ENCODE assay signal across 13 cellular contexts in the genomic region with DNA sequence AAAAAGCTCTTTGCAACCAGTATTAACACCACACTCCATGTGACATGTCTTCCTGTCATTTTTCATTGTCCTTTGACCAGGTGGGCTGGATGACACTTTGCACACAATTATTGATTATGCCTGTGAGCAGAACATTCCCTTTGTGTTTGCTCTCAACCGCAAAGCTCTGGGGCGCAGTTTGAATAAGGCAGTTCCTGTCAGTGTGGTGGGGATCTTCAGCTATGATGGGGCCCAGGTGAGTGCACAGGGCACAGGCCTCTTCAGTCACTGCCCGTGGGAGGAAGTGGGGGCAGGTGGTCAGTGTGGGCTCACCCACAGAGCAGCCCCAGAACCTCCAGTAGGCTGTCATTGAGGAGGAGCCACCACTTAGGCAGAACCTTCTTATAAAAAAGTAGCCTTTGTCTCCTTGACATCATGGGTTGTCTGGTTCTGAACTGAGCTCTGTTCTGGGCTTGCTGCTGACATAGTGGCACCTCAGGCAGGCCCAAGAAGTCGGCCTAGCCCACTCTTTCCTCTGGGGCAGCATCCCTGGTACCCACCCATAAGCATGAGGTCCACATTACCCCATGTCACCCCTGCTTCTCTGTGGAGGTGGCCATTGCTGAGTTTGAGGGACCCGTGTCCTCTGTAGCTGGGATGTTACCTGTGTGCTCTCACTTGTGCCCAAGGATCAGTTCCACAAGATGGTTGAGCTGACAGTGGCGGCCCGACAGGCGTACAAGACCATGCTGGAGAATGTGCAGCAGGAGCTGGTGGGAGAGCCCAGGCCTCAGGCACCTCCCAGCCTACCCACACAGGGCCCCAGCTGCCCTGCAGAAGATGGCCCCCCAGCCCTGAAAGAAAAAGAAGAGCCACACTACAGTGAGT. TPM values are rescaled to one million over a fixed set of nuclear protein-coding genes. Genes with fewer than 3 reads are reported as not detected.
A peak's percentile ranks its signal among the peaks of the same experiment; 100 is the strongest.
DNase-seq lines count a peak whose midpoint lies in the region; ATAC-seq, FAIRE-seq and TF ChIP-seq lines count a peak whose summit lies in the region.
"Had no signal": no experiment of that assay in that cellular context is flagged by ENCODE, and none has a peak within 500 bp of the region (broad histone marks: within the 10 kb centered on the region; RNA-seq: fewer than 3 reads in every experiment).

No MANE protein-coding gene starts in this region.

- TF ChIP-seq EP300 in HepG2 (IDR thresholded peaks at IDR 0.05; ENCODE audit: low read depth in 2 of 2, low read length in 2 of 2) (peak; percentile 41 to 92; a peak in 2 of 4 replicates), HepG2 (CRISPR knock-in tag; IDR thresholded peaks at IDR 0.05; ENCODE audit: borderline replicate concordance) (peak; percentile 86)

- TF ChIP-seq CTCF in HepG2 (CRISPR knock-in tag; IDR thresholded peaks at IDR 0.05) (peak; percentile 39), GM10248 (IDR thresholded peaks at IDR 0.05; ENCODE audit: control extremely low read depth, extremely low read depth, low read depth, missing control alignments) (no peak)

- 47% methylated on average over 6 of the region's 8 CpGs for WGBS in HepG2 (ENCODE audit: low lambda C conversion rate)

- H3K4me3 ChIP-seq in HepG2 (replicated peaks in 1 of 3; ENCODE audit: insufficient read depth in 1 of 3, low read depth in 2 of 3, low read length in 3 of 3): no peak overlapping the region
- H3K4me3 ChIP-seq: SJCRH30, tibial nerve had no signal

- no peaks in the 10 kb centered on the region for H3K79me2 ChIP-seq in HepG2 (ENCODE audit: insufficient read depth, low read length)

- CTCF ChIA-PET in activated naive CD4-positive, alpha-beta T cell treated with anti-CD3 and anti-CD28 coated beads, Interleukin-2, amount 10 ng/mL, durations not matched to agents 7 days and 5 days (lab: Charles Lee): interaction anchor here (1.3 kb wide), 1 partner anchor 9 kb away, joined by 6 read pairs; no protein-coding TSS in a partner anchor
- CTCF ChIA-PET in activated naive CD4-positive, alpha-beta T cell treated with anti-CD3 and anti-CD28 coated beads for 36 hours (lab: Charles Lee): interaction anchor here (0.6 to 1.8 kb wide), 4 partner anchors 20 to 350 kb away, joined by 3 to 4 read pairs (median 3); no protein-coding TSS in a partner anchor
- CTCF ChIA-PET in activated CD4-positive, alpha-beta memory T cell treated with anti-CD3 and anti-CD28 coated beads, Interleukin-2, amount 10 ng/mL, durations not matched to agents 7 days and 5 days (lab: Charles Lee): interaction anchor here (1.6 kb wide), 1 partner anchor 191 kb away, joined by 3 read pairs; no protein-coding TSS in a partner anchor
- CTCF ChIA-PET in HepG2 (lab: Yijun Ruan, JAX; ENCODE audit: low intra/inter-chr PET ratio, low total read pairs) (no interaction called here), GM10248 (lab: Yijun Ruan, JAX) (interaction anchor here (1.3 to 3.4 kb wide), 3 partner anchors 10 to 192 kb away, joined by 3 to 22 read pairs (median 3); no protein-coding TSS in a partner anchor)

- peak; percentile 95 for ATAC-seq in HepG2
- ATAC-seq in stimulated activated memory B cell treated with anti-CD40 and anti-IgM and Interleukin-4, amounts not matched to agents 10 μg/mL and 1 μg/mL and 100 μg/mL, for 72 hours: no peak

- H3K27me3 Mint-ChIP-seq in activated naive CD4-positive, alpha-beta T cell treated with anti-CD3 and anti-CD28 coated beads, Interleukin-2, amount 10 ng/mL, durations not matched to agents 7 days and 5 days: no peaks in the 10 kb centered on the region
- no peaks in the 10 kb centered on the region for H3K27me3 Mint-ChIP-seq in activated naive CD4-positive, alpha-beta T cell treated with anti-CD3 and anti-CD28 coated beads for 36 hours (ENCODE audit: low read depth)
- H3K27me3 Mint-ChIP-seq in activated CD4-positive, alpha-beta memory T cell treated with anti-CD3 and anti-CD28 coated beads, Interleukin-2, amount 10 ng/mL, durations not matched to agents 7 days and 5 days: no peaks in the 10 kb centered on the region
- no peaks in the 10 kb centered on the region for H3K27me3 Mint-ChIP-seq in stimulated activated memory B cell treated with anti-CD40 and anti-IgM and Interleukin-4, amounts not matched to agents 10 μg/mL and 1 μg/mL and 100 μg/mL, for 72 hours

- H3K27ac Mint-ChIP-seq in activated naive CD4-positive, alpha-beta T cell treated with anti-CD3 and anti-CD28 coated beads, Interleukin-2, amount 10 ng/mL, durations not matched to agents 7 days and 5 days: peak overlapping the region; percentile 49
- no peak overlapping the region for H3K27ac Mint-ChIP-seq in activated naive CD4-positive, alpha-beta T cell treated with anti-CD3 and anti-CD28 coated beads for 36 hours
- peak overlapping the region; percentile 19 for H3K27ac Mint-ChIP-seq in activated CD4-positive, alpha-beta memory T cell treated with anti-CD3 and anti-CD28 coated beads, Interleukin-2, amount 10 ng/mL, durations not matched to agents 7 days and 5 days
- peak overlapping the region; percentile 46 for H3K27ac Mint-ChIP-seq in stimulated activated memory B cell treated with anti-CD40 and anti-IgM and Interleukin-4, amounts not matched to agents 10 μg/mL and 1 μg/mL and 100 μg/mL, for 72 hours

- H3K27me3 ChIP-seq in HepG2 (ENCODE audit: control insufficient read depth in 1 of 2, insufficient read depth in 2 of 2, low read length in 2 of 2): no peaks in the 10 kb centered on the region
- H3K27me3 ChIP-seq: SJCRH30, tibial nerve had no signal

- no peak for TF ChIP-seq POLR2A in HepG2 (IDR thresholded peaks at IDR 0.05; ENCODE audit: insufficient read depth in 1 of 2, low read depth in 2 of 2, low read length in 2 of 2)

- intact Hi-C loops in activated naive CD4-positive, alpha-beta T cell treated with anti-CD3 and anti-CD28 coated beads for 36 hours (cut with micrococcal nuclease): no loop called here
- intact Hi-C loops in HepG2 (cut with micrococcal nuclease; ENCODE audit: unreplicated experiment): loop anchor here (1.0 to 5.0 kb wide), 2 partner anchors 39 to 200 kb away; a partner anchor contains a TSS

- DNase-seq in activated naive CD4-positive, alpha-beta T cell treated with anti-CD3 and anti-CD28 coated beads, Interleukin-2, amount 10 ng/mL, durations not matched to agents 7 days and 5 days: no peak
- no peak for DNase-seq in activated naive CD4-positive, alpha-beta T cell treated with anti-CD3 and anti-CD28 coated beads for 36 hours
- no peak for DNase-seq in activated CD4-positive, alpha-beta memory T cell treated with anti-CD3 and anti-CD28 coated beads, Interleukin-2, amount 10 ng/mL, durations not matched to agents 7 days and 5 days
- DNase-seq in HepG2 (ENCODE audit: low spot score) (peak; percentile 85), DMS53 (lab: John Stamatoyannopoulos, UW) (no peak), GM10248 (ENCODE audit: extremely low spot score) (no peak), NCI-H524 treated with DMSO at 0.1 percent for 48 hours (lab: John Stamatoyannopoulos, UW) (no peak)
- DNase-seq: NCI-H2081 treated with DMSO at 0.1 percent for 48 hours; SJCRH30; stimulated activated CD4-positive, alpha-beta T cell treated with anti-CD3 and anti-CD28 coated beads, Interleukin-12 subunit alpha, Interleukin-12 subunit beta, amount 100 ng/mL, for 4 hours had no signal

- H3K4me1 ChIP-seq in HepG2 (ENCODE audit: insufficient read depth, low read length): peaks cover 77% of the 10 kb centered on the region
- H3K4me1 ChIP-seq: SJCRH30, tibial nerve had no signal

- no TSS peak for BruUV-seq in HepG2 (replicated peaks; lab: Mats Ljungman, UMichigan)

- H3K9me3 ChIP-seq in HepG2 (ENCODE audit: low read length): no peaks in the 10 kb centered on the region
- H3K9me3 ChIP-seq: SJCRH30, tibial nerve had no signal

- POLR2A ChIA-PET in activated CD4-positive, alpha-beta memory T cell treated with anti-CD3 and anti-CD28 coated beads, Interleukin-2, amount 10 ng/mL, durations not matched to agents 7 days and 5 days (lab: Charles Lee): interaction anchor here (1.0 to 1.9 kb wide), 9 partner anchors 8 to 145 kb away, joined by 3 to 6 read pairs (median 3); a partner anchor contains a TSS
- POLR2A ChIA-PET in HepG2 (lab: Yijun Ruan, JAX): interaction anchor here (0.7 to 2.8 kb wide), 7 partner anchors 12 to 199 kb away, joined by 3 to 17 read pairs (median 3); a partner anchor contains a TSS
- POLR2A ChIA-PET in GM10248 (lab: Yijun Ruan, JAX): no interaction called here

- peak overlapping the region; percentile 70 for H3K27ac ChIP-seq in HepG2 (ENCODE audit: extremely low read length, insufficient read depth, low read length)
- H3K27ac ChIP-seq: SJCRH30, tibial nerve had no signal

- H3K4me1 Mint-ChIP-seq in activated naive CD4-positive, alpha-beta T cell treated with anti-CD3 and anti-CD28 coated beads, Interleukin-2, amount 10 ng/mL, durations not matched to agents 7 days and 5 days: peaks cover 15% of the 10 kb centered on the region
- H3K4me1 Mint-ChIP-seq in activated naive CD4-positive, alpha-beta T cell treated with anti-CD3 and anti-CD28 coated beads for 36 hours (ENCODE audit: low read depth): peaks cover 4% of the 10 kb centered on the region
- H3K4me1 Mint-ChIP-seq in activated CD4-positive, alpha-beta memory T cell treated with anti-CD3 and anti-CD28 coated beads, Interleukin-2, amount 10 ng/mL, durations not matched to agents 7 days and 5 days: peaks cover 37% of the 10 kb centered on the region
- H3K4me1 Mint-ChIP-seq in stimulated activated memory B cell treated with anti-CD40 and anti-IgM and Interleukin-4, amounts not matched to agents 10 μg/mL and 1 μg/mL and 100 μg/mL, for 72 hours: no peaks in the 10 kb centered on the region

- H2AFZ ChIP-seq in HepG2 (ENCODE audit: low read length): no peak overlapping the region

- in situ Hi-C loops in HepG2 (cut with HindIII; ENCODE audit: extremely low pct_ligation_motif_present, low pct_unique_long_range_greater_than_20kb): no loop called here

- no peaks in the 10 kb centered on the region for H4K20me1 ChIP-seq in HepG2 (ENCODE audit: insufficient read depth, low read length)

- no peaks in the 10 kb centered on the region for H3K9me3 Mint-ChIP-seq in activated naive CD4-positive, alpha-beta T cell treated with anti-CD3 and anti-CD28 coated beads, Interleukin-2, amount 10 ng/mL, durations not matched to agents 7 days and 5 days
- no peaks in the 10 kb centered on the region for H3K9me3 Mint-ChIP-seq in activated naive CD4-positive, alpha-beta T cell treated with anti-CD3 and anti-CD28 coated beads for 36 hours
- no peaks in the 10 kb centered on the region for H3K9me3 Mint-ChIP-seq in activated CD4-positive, alpha-beta memory T cell treated with anti-CD3 and anti-CD28 coated beads, Interleukin-2, amount 10 ng/mL, durations not matched to agents 7 days and 5 days
- no peaks in the 10 kb centered on the region for H3K9me3 Mint-ChIP-seq in stimulated activated memory B cell treated with anti-CD40 and anti-IgM and Interleukin-4, amounts not matched to agents 10 μg/mL and 1 μg/mL and 100 μg/mL, for 72 hours

- H3K4me2 ChIP-seq in HepG2 (ENCODE audit: low read depth, low read length): peak overlapping the region; percentile 25

- H3K4me3 Mint-ChIP-seq in activated naive CD4-positive, alpha-beta T cell treated with anti-CD3 and anti-CD28 coated beads, Interleukin-2, amount 10 ng/mL, durations not matched to agents 7 days and 5 days: no peak overlapping the region
- no peak overlapping the region for H3K4me3 Mint-ChIP-seq in activated naive CD4-positive, alpha-beta T cell treated with anti-CD3 and anti-CD28 coated beads for 36 hours
- no peak overlapping the region for H3K4me3 Mint-ChIP-seq in activated CD4-positive, alpha-beta memory T cell treated with anti-CD3 and anti-CD28 coated beads, Interleukin-2, amount 10 ng/mL, durations not matched to agents 7 days and 5 days
- H3K4me3 Mint-ChIP-seq in stimulated activated memory B cell treated with anti-CD40 and anti-IgM and Interleukin-4, amounts not matched to agents 10 μg/mL and 1 μg/mL and 100 μg/mL, for 72 hours: no peak overlapping the region

- peaks cover 18 to 57% of the 10 kb centered on the region in 2 experiments for H3K36me3 ChIP-seq in HepG2 (replicated peaks in 1 of 2; ENCODE audit: control insufficient read depth in 1 of 2, insufficient read depth in 2 of 2, low read length in 2 of 2)

- TF ChIP-seq RAD21 in HepG2 (CRISPR knock-in tag; IDR thresholded peaks at IDR 0.05): peak; percentile 39; the same call in 1 of the 2 replicates

- no peak overlapping the region for H3K9ac ChIP-seq in HepG2 (ENCODE audit: insufficient read depth, low read depth, low read length)

- FAIRE-seq in HepG2 (lab: Jason Lieb, UNC): peak; percentile 76
- FAIRE-seq: astrocyte had no signal

- peaks cover 79% of the 10 kb centered on the region for H3K36me3 Mint-ChIP-seq in activated naive CD4-positive, alpha-beta T cell treated with anti-CD3 and anti-CD28 coated beads, Interleukin-2, amount 10 ng/mL, durations not matched to agents 7 days and 5 days
- peaks cover 54% of the 10 kb centered on the region for H3K36me3 Mint-ChIP-seq in activated naive CD4-positive, alpha-beta T cell treated with anti-CD3 and anti-CD28 coated beads for 36 hours (ENCODE audit: low read depth)
- peaks cover 76% of the 10 kb centered on the region for H3K36me3 Mint-ChIP-seq in activated CD4-positive, alpha-beta memory T cell treated with anti-CD3 and anti-CD28 coated beads, Interleukin-2, amount 10 ng/mL, durations not matched to agents 7 days and 5 days (ENCODE audit: low read depth)
- H3K36me3 Mint-ChIP-seq in stimulated activated memory B cell treated with anti-CD40 and anti-IgM and Interleukin-4, amounts not matched to agents 10 μg/mL and 1 μg/mL and 100 μg/mL, for 72 hours: peaks cover 87% of the 10 kb centered on the region

RNA-seq across cellular contexts. Expression of a gene that starts 39.3 kb away (rescaled TPM):
- 10 to 100 TPM; 42.8 to 45.8 TPM for total RNA-seq in activated naive CD4-positive, alpha-beta T cell treated with anti-CD3 and anti-CD28 coated beads for 36 hours
- 10 to 100 TPM; 35.2 to 35.7 TPM for total RNA-seq in activated CD4-positive, alpha-beta memory T cell treated with anti-CD3 and anti-CD28 coated beads, Interleukin-2, amount 10 ng/mL, durations not matched to agents 7 days and 5 days
- total RNA-seq in HepG2 (2016; rRNA removed; fragmentation: Illumina TruSeq; extraction: Trizol): 32.4 and 32.9 TPM in 2 replicates
- total RNA-seq in HepG2 (2016; cell fraction: cytosol; rRNA removed; fragmentation: Illumina TruSeq; extraction: Trizol; ENCODE audit: low read depth): 14.6 and 17.7 TPM in 2 replicates
- total RNA-seq in HepG2 (2016; cell fraction: insoluble cytoplasmic fraction; rRNA removed; fragmentation: Illumina TruSeq; extraction: Trizol): 34.2 and 35.3 TPM in 2 replicates
- total RNA-seq in HepG2 (2016; cell fraction: membrane; rRNA removed; fragmentation: Illumina TruSeq; extraction: Trizol): 39.7 and 44.1 TPM in 2 replicates
- 37.8 and 40.1 TPM in 2 replicates for total RNA-seq in HepG2 (2016; cell fraction: nucleus; rRNA removed; fragmentation: Illumina TruSeq; extraction: Trizol)
- 38.0 and 38.4 TPM in 2 replicates for polyA plus RNA-seq in HepG2 (2011; rRNA removed)
- polyA plus RNA-seq in HepG2 (2011; cell fraction: cytosol; rRNA removed): 20.4 and 26.2 TPM in 2 replicates
- polyA plus RNA-seq in HepG2 (2011; cell fraction: nucleus; rRNA removed): 48.6 and 57.7 TPM in 2 replicates
- polyA plus RNA-seq in HepG2 (2012): 31.4 and 31.5 TPM in 2 replicates
- polyA plus RNA-seq in HepG2 (2016; cell fraction: cytosol; fragmentation: Illumina TruSeq; extraction: Trizol; ENCODE audit: low read depth): 18.7 and 19.7 TPM in 2 replicates
- polyA plus RNA-seq in HepG2 (2016; cell fraction: insoluble cytoplasmic fraction; fragmentation: Illumina TruSeq; extraction: Trizol; ENCODE audit: low read depth): 32.7 and 33.1 TPM in 2 replicates
- 33.3 and 34.2 TPM in 2 replicates for polyA plus RNA-seq in HepG2 (2016; cell fraction: membrane; fragmentation: Illumina TruSeq; extraction: Trizol; ENCODE audit: low read depth)
- polyA plus RNA-seq in HepG2 (2016; cell fraction: nucleus; fragmentation: Illumina TruSeq; extraction: Trizol; ENCODE audit: insufficient read depth, low read depth): 46.3 and 52.0 TPM in 2 replicates
- polyA minus RNA-seq in HepG2 (2011; rRNA and poly(A)+ RNA removed; ENCODE audit: low replicate concordance): 21.8 and 27.1 TPM in 2 replicates
- 13.3 and 14.0 TPM in 2 replicates for polyA minus RNA-seq in HepG2 (2011; cell fraction: cytosol; rRNA and poly(A)+ RNA removed)
- 60.4 and 64.4 TPM in 2 replicates for polyA minus RNA-seq in HepG2 (2011; cell fraction: nucleus; rRNA and poly(A)+ RNA removed)

RNA-seq across cellular contexts. Expression of a gene that starts 46.6 kb away (rescaled TPM):
- 100 to 1,000 TPM; 278 to 292 TPM for total RNA-seq in activated naive CD4-positive, alpha-beta T cell treated with anti-CD3 and anti-CD28 coated beads for 36 hours
- total RNA-seq in activated CD4-positive, alpha-beta memory T cell treated with anti-CD3 and anti-CD28 coated beads, Interleukin-2, amount 10 ng/mL, durations not matched to agents 7 days and 5 days: 100 to 1,000 TPM; 175 to 180 TPM
- 317 and 498 TPM in 2 replicates for total RNA-seq in HepG2 (2016; rRNA removed; fragmentation: Illumina TruSeq; extraction: Trizol)
- 202 and 209 TPM in 2 replicates for total RNA-seq in HepG2 (2016; cell fraction: cytosol; rRNA removed; fragmentation: Illumina TruSeq; extraction: Trizol; ENCODE audit: low read depth)
- total RNA-seq in HepG2 (2016; cell fraction: insoluble cytoplasmic fraction; rRNA removed; fragmentation: Illumina TruSeq; extraction: Trizol): 319 and 528 TPM in 2 replicates
- total RNA-seq in HepG2 (2016; cell fraction: membrane; rRNA removed; fragmentation: Illumina TruSeq; extraction: Trizol): 159 TPM in 2 replicates
- 121 and 124 TPM in 2 replicates for total RNA-seq in HepG2 (2016; cell fraction: nucleus; rRNA removed; fragmentation: Illumina TruSeq; extraction: Trizol)
- 151 and 251 TPM in 2 replicates for polyA plus RNA-seq in HepG2 (2011; rRNA removed)
- polyA plus RNA-seq in HepG2 (2011; cell fraction: cytosol; rRNA removed): 262 and 383 TPM in 2 replicates
- 75.2 and 95.2 TPM in 2 replicates for polyA plus RNA-seq in HepG2 (2011; cell fraction: nucleus; rRNA removed)
- 170 and 179 TPM in 2 replicates for polyA plus RNA-seq in HepG2 (2012)
- 102 and 110 TPM in 2 replicates for polyA plus RNA-seq in HepG2 (2016; cell fraction: cytosol; fragmentation: Illumina TruSeq; extraction: Trizol; ENCODE audit: low read depth)
- 534 and 617 TPM in 2 replicates for polyA plus RNA-seq in HepG2 (2016; cell fraction: insoluble cytoplasmic fraction; fragmentation: Illumina TruSeq; extraction: Trizol; ENCODE audit: low read depth)
- polyA plus RNA-seq in HepG2 (2016; cell fraction: membrane; fragmentation: Illumina TruSeq; extraction: Trizol; ENCODE audit: low read depth): 117 and 124 TPM in 2 replicates
- 190 and 193 TPM in 2 replicates for polyA plus RNA-seq in HepG2 (2016; cell fraction: nucleus; fragmentation: Illumina TruSeq; extraction: Trizol; ENCODE audit: insufficient read depth, low read depth)
- polyA minus RNA-seq in HepG2 (2011; rRNA and poly(A)+ RNA removed; ENCODE audit: low replicate concordance): 158 and 427 TPM in 2 replicates
- polyA minus RNA-seq in HepG2 (2011; cell fraction: cytosol; rRNA and poly(A)+ RNA removed): 55.3 and 63.5 TPM in 2 replicates
- polyA minus RNA-seq in HepG2 (2011; cell fraction: nucleus; rRNA and poly(A)+ RNA removed): 22.9 and 24.1 TPM in 2 replicates
